ENCODE assay signal across 8 cellular contexts in the genomic region with DNA sequence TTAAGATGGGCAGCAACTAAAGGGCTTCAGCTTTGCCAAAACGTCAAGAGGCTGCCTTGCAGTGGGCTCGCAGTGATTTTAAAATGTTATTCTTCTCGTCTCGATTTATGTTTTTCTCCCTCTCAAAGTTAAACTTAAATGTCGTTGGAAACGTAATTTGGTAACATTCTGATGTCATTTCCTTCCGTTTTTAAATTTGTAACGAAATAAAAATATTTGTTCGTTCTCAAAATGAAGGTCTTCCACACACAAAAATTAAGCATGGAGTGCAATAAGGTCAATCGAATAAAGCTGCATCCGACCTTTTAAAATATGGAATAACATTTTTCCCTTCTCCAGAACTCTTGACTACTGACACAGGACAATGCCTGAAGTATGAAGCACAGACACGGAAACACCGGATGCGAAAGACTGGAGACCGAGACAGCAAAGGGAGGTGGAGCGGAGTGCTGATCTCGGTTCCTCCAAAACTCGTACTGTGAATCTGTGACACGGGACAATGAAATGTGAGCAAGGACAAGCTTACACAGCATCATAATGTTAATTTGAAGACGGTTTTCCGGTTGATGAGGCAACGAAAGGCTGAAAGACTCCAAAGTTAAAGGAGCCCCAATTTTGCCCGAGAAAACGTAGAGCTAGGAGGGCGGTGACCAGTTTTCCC. TPM values are rescaled to one million over a fixed set of nuclear protein-coding genes. Genes with fewer than 3 reads are reported as not detected.
DNase-seq lines count a peak whose midpoint lies in the region; ATAC-seq and TF ChIP-seq lines count a peak whose summit lies in the region.

No MANE protein-coding gene starts in this region.

- H3K4me3 Mint-ChIP-seq in HFFc6, result peak overlapping the region; percentile 96
- peak overlapping the region; percentile 97 for H3K4me3 Mint-ChIP-seq in nephron progenitor cell

- peak overlapping the region; percentile 72 for H3K27ac ChIP-seq in foreskin keratinocyte

- no peaks in the 10 kb centered on the region for H3K27me3 ChIP-seq in foreskin keratinocyte

- H3K4me1 ChIP-seq in foreskin keratinocyte, result peaks cover 7% of the 10 kb centered on the region

- H3K36me3 Mint-ChIP-seq in HFFc6 (ENCODE audit: low read depth), result peaks cover 29% of the 10 kb centered on the region
- no peaks in the 10 kb centered on the region for H3K36me3 Mint-ChIP-seq in nephron progenitor cell (ENCODE audit: low read depth)

- TF ChIP-seq CTCF in HFFc6 (IDR thresholded peaks at IDR 0.05) (no peak), foreskin keratinocyte (conservative IDR thresholded peaks at IDR 0.05) (no peak), nephron progenitor cell (IDR thresholded peaks at IDR 0.05) (no peak), omental fat pad (IDR thresholded peaks at IDR 0.05) (no peak)

- H3K4me1 Mint-ChIP-seq in HFFc6 (ENCODE audit: low read depth), result peaks cover 43% of the 10 kb centered on the region
- peaks cover 22% of the 10 kb centered on the region for H3K4me1 Mint-ChIP-seq in nephron progenitor cell

- no peaks in the 10 kb centered on the region for H3K9me3 Mint-ChIP-seq in HFFc6
- no peaks in the 10 kb centered on the region for H3K9me3 Mint-ChIP-seq in nephron progenitor cell

- H3K27ac Mint-ChIP-seq in HFFc6 (peak overlapping the region; percentile 95), nephron progenitor cell (peak overlapping the region; percentile 36)

- H3K27me3 Mint-ChIP-seq in HFFc6 (ENCODE audit: insufficient read depth), result peaks cover 8% of the 10 kb centered on the region
- H3K27me3 Mint-ChIP-seq in nephron progenitor cell (ENCODE audit: low read depth, poor library complexity), result peaks cover 19% of the 10 kb centered on the region

- ATAC-seq in foreskin keratinocyte (peak; percentile 38), omental fat pad (ENCODE audit: low FRiP score) (no peak)

- DNase-seq in NCI-H524 (lab: John Stamatoyannopoulos, UW) (peak; percentile 51), NCI-H524 treated with DMSO at 0.1 percent for 48 hours (lab: John Stamatoyannopoulos, UW) (no peak), HFFc6 (peak; percentile 52), NCI-H748 treated with DMSO at 0.1 percent for 48 hours (lab: John Stamatoyannopoulos, UW) (peak; percentile 56), foreskin keratinocyte (peak; percentile 15 to 34), nephron progenitor cell (peak; percentile 19), omental fat pad (ENCODE audit: low spot score) (no peak)
- peak; percentile 75 for DNase-seq in activated effector memory CD4-positive, alpha-beta T cell treated with anti-CD3 and anti-CD28 coated beads, Interleukin-2, amount 50 U/mL, for 16 hours

RNA-seq across cellular contexts. Expression of gene MTMR6, which starts 0.8 kb away (rescaled TPM):
- 10 to 100 TPM; 23.5 to 31.0 (median 28.4) TPM for total RNA-seq in HFFc6 (2021; fragmentation: NEBNext Ultra II Directional; extraction: Animal tissue kit (Norgen Biotek cat#: 25700))
- 25.4 and 25.8 TPM in 2 replicates for total RNA-seq in foreskin keratinocyte
- 6.3 and 8.2 TPM in 2 replicates for polyA plus RNA-seq in foreskin keratinocyte
- total RNA-seq in omental fat pad, result 10 to 100 TPM; 15.3 to 20.5 (median 17.8) TPM

RNA-seq across cellular contexts. Expression of gene NUP58, which starts 15.0 kb away (rescaled TPM):
- 10 to 100 TPM; 44.6 to 51.6 (median 46.8) TPM for total RNA-seq in HFFc6 (2021; fragmentation: NEBNext Ultra II Directional; extraction: Animal tissue kit (Norgen Biotek cat#: 25700))
- 54.7 and 57.0 TPM in 2 replicates for total RNA-seq in foreskin keratinocyte
- polyA plus RNA-seq in foreskin keratinocyte, result 11.5 and 15.3 TPM in 2 replicates
- 10 to 100 TPM; 35.8 to 68.0 (median 52.6) TPM for total RNA-seq in omental fat pad

Comparison
In these comparisons a context has a peak if more than half of its experiments do, and no peak if none do; other contexts are left out.
1. DNase-seq: peak in NCI-H524 (2 of 2), HFFc6 (single experiment), NCI-H748 treated with DMSO at 0.1 percent for 48 hours (single experiment), activated effector memory CD4-positive, alpha-beta T cell treated with anti-CD3 and anti-CD28 coated beads, Interleukin-2, amount 50 U/mL, for 16 hours (single experiment), foreskin keratinocyte (2 of 2) and nephron progenitor cell (single experiment); none in NCI-H524 treated with DMSO at 0.1 percent for 48 hours (single experiment) and omental fat pad (single experiment).